In genomic region chr7:159098424-159098786, GRCh38 we compare ENCODE assay signal across 24 cellular contexts. TPM values are rescaled to one million over a fixed set of nuclear protein-coding genes. Genes with fewer than 3 reads are reported as not detected.
A peak's percentile ranks its signal among the peaks of the same experiment; 100 is the strongest.
DNase-seq lines count a peak whose midpoint lies in the region; ATAC-seq and TF ChIP-seq lines count a peak whose summit lies in the region.
"Had no signal": no experiment of that assay in that cellular context is flagged by ENCODE, and none has a peak within 500 bp of the region (broad histone marks: within the 10 kb centered on the region; RNA-seq: fewer than 3 reads in every experiment).

No MANE protein-coding gene starts in this region.

- WGBS in right cardiac atrium = 70% methylated on average over 6 of the region's 6 CpGs
- WGBS in sigmoid colon, 2 donors = 57 to 80% methylated on average over 6 of the region's 6 CpGs

- ATAC-seq in right cardiac atrium (no peak), GM18519 (IDR thresholded peaks at IDR 0.05; ENCODE audit: low FRiP score, unreplicated experiment) (no peak), HG03108 (IDR thresholded peaks at IDR 0.05; ENCODE audit: unreplicated experiment) (no peak)
- ATAC-seq: activated naive CD8-positive, alpha-beta T cell treated with anti-CD3 and anti-CD28 coated beads, Interleukin-2, amount 50 U/mL, for 24 hours; GM12878; HCT116 had no signal

- intact Hi-C loops in right cardiac atrium (cut with DNase I) = no loop called here
- intact Hi-C loops in sigmoid colon (cut with DNase I) = no loop called here

- TF ChIP-seq CTCF in WERI-Rb-1 (IDR thresholded peaks at IDR 0.05; ENCODE audit: low read depth, low read length) (no peak), sigmoid colon (IDR thresholded peaks at IDR 0.05) (no peak)

- no peaks in the 10 kb centered on the region for H4K20me1 ChIP-seq in BLaER1

- peak overlapping the region; percentile 90 for H3K4me2 ChIP-seq in BLaER1

- TF ChIP-seq POLR2A in sigmoid colon (IDR thresholded peaks at IDR 0.05) = no peak

- TF ChIP-seq EP300 in sigmoid colon (IDR thresholded peaks at IDR 0.05) = no peak

- DNase-seq in WERI-Rb-1 (peak; percentile 3), right cardiac atrium (peak in 1 of 3 donors; percentile 53), sigmoid colon (no peak), COLO668 (lab: John Stamatoyannopoulos, UW; ENCODE audit: unreplicated experiment) (no peak), NCI-H2081 (lab: John Stamatoyannopoulos, UW) (no peak)
- DNase-seq: activated CD8-positive, alpha-beta memory T cell treated with anti-CD3 and anti-CD28 coated beads for 24 hours; activated naive CD8-positive, alpha-beta T cell treated with anti-CD3 and anti-CD28 coated beads, Interleukin-2, amount 50 U/mL, for 24 hours; DMS153; erythroblast; glutamatergic neuron; NCI-H1436; small intestine; stimulated activated CD4-positive, alpha-beta T cell treated with anti-CD3 and anti-CD28 coated beads, Interleukin-4, amount 100 ng/mL, for 24 hours had no signal

- H3K4me1 ChIP-seq in BLaER1 = peaks cover 90% of the 10 kb centered on the region
- peaks cover 10% of the 10 kb centered on the region for H3K4me1 ChIP-seq in right cardiac atrium (ENCODE audit: control insufficient read depth, insufficient read depth, low read length)
- H3K4me1 ChIP-seq in sigmoid colon = peaks cover 0 to 50% (median 30%) of the 10 kb centered on the region in 4 donors
- H3K4me1 ChIP-seq: pancreas had no signal

- no peaks in the 10 kb centered on the region for H3K36me3 ChIP-seq in BLaER1
- no peaks in the 10 kb centered on the region for H3K36me3 ChIP-seq in WERI-Rb-1
- H3K36me3 ChIP-seq in sigmoid colon = peaks cover 0 to 13% (median 0%) of the 10 kb centered on the region in 4 donors

- H3K27ac ChIP-seq in BLaER1 (peak overlapping the region; percentile 87), WERI-Rb-1 (no peak overlapping the region), right cardiac atrium (ENCODE audit: low read length) (peak overlapping the region; percentile 92), sigmoid colon (peak overlapping the region; percentile 67 to 87 (median 76))
- H3K27ac ChIP-seq: pancreas, SK-N-MC had no signal

- H3K9me3 ChIP-seq in BLaER1 (no peaks in the 10 kb centered on the region), WERI-Rb-1 (ENCODE audit: severe bottlenecking) (no peaks in the 10 kb centered on the region), right cardiac atrium (ENCODE audit: control insufficient read depth, low read length) (no peaks in the 10 kb centered on the region), sigmoid colon (no peaks in the 10 kb centered on the region)
- H3K9me3 ChIP-seq: pancreas had no signal

- no peak overlapping the region for H3K9ac ChIP-seq in BLaER1

- H3K4me3 ChIP-seq in BLaER1 (no peak overlapping the region), WERI-Rb-1 (ENCODE audit: low read depth, low read length) (no peak overlapping the region), right cardiac atrium (ENCODE audit: low read length) (no peak overlapping the region), sigmoid colon (no peak overlapping the region)
- H3K4me3 ChIP-seq: GM12878, pancreas, SK-N-MC had no signal

- H3K27me3 ChIP-seq in BLaER1 = peaks cover 9% of the 10 kb centered on the region; the same call in 1 of the 2 replicates
- no peaks in the 10 kb centered on the region for H3K27me3 ChIP-seq in WERI-Rb-1 (ENCODE audit: insufficient read depth, low read depth, severe bottlenecking)
- no peaks in the 10 kb centered on the region for H3K27me3 ChIP-seq in right cardiac atrium (ENCODE audit: control insufficient read depth, insufficient read depth)
- H3K27me3 ChIP-seq in sigmoid colon = no peaks in the 10 kb centered on the region
- H3K27me3 ChIP-seq: pancreas had no signal

RNA-seq across cellular contexts. Expression of gene VIPR2, which starts 46.3 kb away (rescaled TPM):
- total RNA-seq in right cardiac atrium (10 to 100 TPM in 2 of 4 donors, 1 to 10 TPM in 2; 9.3 to 13.7 (median 10.1) TPM), sigmoid colon (10 to 100 TPM; 11.7 to 21.4 (median 15.7) TPM)
- polyA plus RNA-seq in right cardiac atrium (7.3 TPM), sigmoid colon (1 to 10 TPM in 2 of 3 donors, under 1 TPM in 1; 0.23 to 3.0 (median 2.4) TPM)
- total RNA-seq: bronchial epithelial cell, GM12878, M059J, myocyte had no signal
- polyA plus RNA-seq: AG04450, GM12878 had no signal
